Comparison of ENCODE assay signal across 1 cellular context in genomic region chr17:43068570-43069367, GRCh38.
TF ChIP-seq lines count a peak whose summit lies in the region.

No MANE protein-coding gene starts in this region.

TF ChIP-seq in HepG2, 621 proteins besides CTCF, POLR2A, EP300 and RAD21 (continued from another document):
- TF ChIP-seq ZHX1 (CRISPR knock-in tag; IDR thresholded peaks at IDR 0.05; ENCODE audit: low read depth): peak; percentile 96
- TF ChIP-seq XRCC5 (optimal IDR thresholded peaks at IDR 0.05; ENCODE audit: low read length): peak; percentile 65
- peak; percentile 57 for TF ChIP-seq ZFX (CRISPR knock-in tag; IDR thresholded peaks at IDR 0.05; ENCODE audit: low read depth)
- TF ChIP-seq SOX13 (IDR thresholded peaks at IDR 0.05): peak; percentile 81
- TF ChIP-seq SOX13 (CRISPR knock-in tag; conservative IDR thresholded peaks at IDR 0.05 in 1 of 2, IDR thresholded peaks at IDR 0.05 in 1 of 2): peak in 1 of 2 experiments; percentile 96; a peak in 2 of 4 replicates
- TF ChIP-seq GATAD2A (CRISPR knock-in tag; IDR thresholded peaks at IDR 0.05): peak; percentile 100
- TF ChIP-seq ZGPAT (CRISPR knock-in tag; IDR thresholded peaks at IDR 0.05): peak; percentile 93
- peak; percentile 88 for TF ChIP-seq BCL6 (CRISPR knock-in tag; IDR thresholded peaks at IDR 0.05)
- peak; percentile 72; the same call in 1 of the 2 replicates for TF ChIP-seq ZNF280D (CRISPR knock-in tag; IDR thresholded peaks at IDR 0.05)
- TF ChIP-seq HNF4A (CRISPR knock-in tag; IDR thresholded peaks at IDR 0.05): peak; percentile 87
- peak; percentile 75 for TF ChIP-seq DMAP1 (CRISPR knock-in tag; IDR thresholded peaks at IDR 0.05)
- peak; percentile 40; the same call in 1 of the 2 replicates for TF ChIP-seq HNF1B (CRISPR knock-in tag; IDR thresholded peaks at IDR 0.05)
- no peak for TF ChIP-seq ZNF230 (CRISPR knock-in tag; IDR thresholded peaks at IDR 0.05)
- TF ChIP-seq MTA1 (CRISPR knock-in tag; IDR thresholded peaks at IDR 0.05; ENCODE audit: borderline replicate concordance): no peak; the same call in 1 of the 2 replicates
- TF ChIP-seq GATAD1 (CRISPR knock-in tag; IDR thresholded peaks at IDR 0.05): peak; percentile 82
- peak; percentile 95 for TF ChIP-seq ZNF580 (CRISPR knock-in tag; IDR thresholded peaks at IDR 0.05; ENCODE audit: borderline replicate concordance, low read depth)
- TF ChIP-seq CREM (IDR thresholded peaks at IDR 0.05): peak; percentile 78
- TF ChIP-seq CREM (CRISPR knock-in tag; IDR thresholded peaks at IDR 0.05): no peak
- TF ChIP-seq RERE (CRISPR knock-in tag; IDR thresholded peaks at IDR 0.05; ENCODE audit: low read depth): peak; percentile 89
- peak; percentile 91 for TF ChIP-seq TEAD3 (CRISPR knock-in tag; optimal IDR thresholded peaks at IDR 0.05; ENCODE audit: borderline replicate concordance)
- TF ChIP-seq TFDP2 (CRISPR knock-in tag; IDR thresholded peaks at IDR 0.05): peak; percentile 36; the same call in 1 of the 2 replicates
- peak; percentile 97 to 99 for TF ChIP-seq NR2F1 (CRISPR knock-in tag; IDR thresholded peaks at IDR 0.05)
- TF ChIP-seq ZBTB20 (CRISPR knock-in tag; IDR thresholded peaks at IDR 0.05; ENCODE audit: borderline replicate concordance, low read depth): peak; percentile 93; the same call in 1 of the 2 replicates
- peak; percentile 87; the same call in 1 of the 2 replicates for TF ChIP-seq DNMT3B (CRISPR knock-in tag; conservative IDR thresholded peaks at IDR 0.05)
- TF ChIP-seq TOPORS (CRISPR knock-in tag; IDR thresholded peaks at IDR 0.05): 0 out of 2 replicates have a peak, but pooled peaks have one; percentile 40
- TF ChIP-seq ZSCAN31 (CRISPR knock-in tag; IDR thresholded peaks at IDR 0.05; ENCODE audit: low read depth): no peak
- TF ChIP-seq ZNF788 (CRISPR knock-in tag; IDR thresholded peaks at IDR 0.05; ENCODE audit: borderline replicate concordance): peak; percentile 55; the same call in 1 of the 2 replicates
- peak; percentile 81 for TF ChIP-seq ZNF503 (CRISPR knock-in tag; IDR thresholded peaks at IDR 0.05)
- peak; percentile 86 for TF ChIP-seq DPF2 (CRISPR knock-in tag; IDR thresholded peaks at IDR 0.05; ENCODE audit: borderline replicate concordance, low read depth)
- TF ChIP-seq KAT2B (IDR thresholded peaks at IDR 0.05; ENCODE audit: borderline replicate concordance, low read depth, low read length): peak; percentile 62; the same call in 1 of the 2 replicates
- TF ChIP-seq GABPA (IDR thresholded peaks at IDR 0.05; ENCODE audit: low read depth, low read length): no peak
- peak; percentile 57 for TF ChIP-seq GABPA (CRISPR knock-in tag; IDR thresholded peaks at IDR 0.05; ENCODE audit: low read depth)
- 0 out of 2 replicates have a peak, but pooled peaks have one; percentile 53 for TF ChIP-seq ATF6 (CRISPR knock-in tag; conservative IDR thresholded peaks at IDR 0.05)
- no peak for TF ChIP-seq POLR2AphosphoS2 (IDR thresholded peaks at IDR 0.05; ENCODE audit: low read depth, low read length)
- no peak for TF ChIP-seq NONO (IDR thresholded peaks at IDR 0.05)
- peak; percentile 93 for TF ChIP-seq NONO (CRISPR knock-in tag; conservative IDR thresholded peaks at IDR 0.05)
- peak; percentile 65; the same call in 1 of the 2 replicates for TF ChIP-seq ZNF160 (CRISPR knock-in tag; IDR thresholded peaks at IDR 0.05)
